1 cellular context compared by ENCODE assay signal in genomic region chr17:35080536-35080935, GRCh38.
A peak's percentile ranks its signal among the peaks of the same experiment; 100 is the strongest.
TF ChIP-seq lines count a peak whose summit lies in the region.

No MANE protein-coding gene starts in this region.

TF ChIP-seq in GM12878, 131 proteins besides CTCF, POLR2A, EP300 and RAD21 (continued from another document):
- TF ChIP-seq ETV6 (conservative IDR thresholded peaks at IDR 0.05 in 1 of 2, IDR thresholded peaks at IDR 0.05 in 1 of 2; ENCODE audit: borderline replicate concordance in 1 of 2, low read depth in 1 of 2) (peak in 1 of 2 experiments; percentile 53; a peak in 1 of 4 replicates), NR2C1 (IDR thresholded peaks at IDR 0.05) (no peak), BCLAF1 (IDR thresholded peaks at IDR 0.05) (no peak), MTA2 (IDR thresholded peaks at IDR 0.05; ENCODE audit: low read depth) (peak; percentile 61), CHD2 (IDR thresholded peaks at IDR 0.05; ENCODE audit: borderline replicate concordance, low read depth, low read length) (no peak), STAT3 (IDR thresholded peaks at IDR 0.05; ENCODE audit: low read depth, low read length) (peak; percentile 91; the same call in 1 of the 2 replicates), KAT2A (conservative IDR thresholded peaks at IDR 0.05; ENCODE audit: control insufficient read depth, low read depth, low read length) (no peak), CEBPB (IDR thresholded peaks at IDR 0.05; ENCODE audit: borderline replicate concordance in 1 of 2, low read depth in 2 of 2, low read length in 2 of 2) (no peak), GATAD2B (conservative IDR thresholded peaks at IDR 0.05; ENCODE audit: low read depth) (0 out of 2 replicates have a peak, but pooled peaks have one; percentile 25), POLR2AphosphoS5 (IDR thresholded peaks at IDR 0.05; ENCODE audit: low read length) (no peak)
- TF ChIP-seq, protein P1, sequence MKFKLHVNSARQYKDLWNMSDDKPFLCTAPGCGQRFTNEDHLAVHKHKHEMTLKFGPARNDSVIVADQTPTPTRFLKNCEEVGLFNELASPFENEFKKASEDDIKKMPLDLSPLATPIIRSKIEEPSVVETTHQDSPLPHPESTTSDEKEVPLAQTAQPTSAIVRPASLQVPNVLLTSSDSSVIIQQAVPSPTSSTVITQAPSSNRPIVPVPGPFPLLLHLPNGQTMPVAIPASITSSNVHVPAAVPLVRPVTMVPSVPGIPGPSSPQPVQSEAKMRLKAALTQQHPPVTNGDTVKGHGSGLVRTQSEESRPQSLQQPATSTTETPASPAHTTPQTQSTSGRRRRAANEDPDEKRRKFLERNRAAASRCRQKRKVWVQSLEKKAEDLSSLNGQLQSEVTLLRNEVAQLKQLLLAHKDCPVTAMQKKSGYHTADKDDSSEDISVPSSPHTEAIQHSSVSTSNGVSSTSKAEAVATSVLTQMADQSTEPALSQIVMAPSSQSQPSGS (IDR thresholded peaks at IDR 0.05; ENCODE audit: low read length) = peak; percentile 40
